In the genomic region with DNA sequence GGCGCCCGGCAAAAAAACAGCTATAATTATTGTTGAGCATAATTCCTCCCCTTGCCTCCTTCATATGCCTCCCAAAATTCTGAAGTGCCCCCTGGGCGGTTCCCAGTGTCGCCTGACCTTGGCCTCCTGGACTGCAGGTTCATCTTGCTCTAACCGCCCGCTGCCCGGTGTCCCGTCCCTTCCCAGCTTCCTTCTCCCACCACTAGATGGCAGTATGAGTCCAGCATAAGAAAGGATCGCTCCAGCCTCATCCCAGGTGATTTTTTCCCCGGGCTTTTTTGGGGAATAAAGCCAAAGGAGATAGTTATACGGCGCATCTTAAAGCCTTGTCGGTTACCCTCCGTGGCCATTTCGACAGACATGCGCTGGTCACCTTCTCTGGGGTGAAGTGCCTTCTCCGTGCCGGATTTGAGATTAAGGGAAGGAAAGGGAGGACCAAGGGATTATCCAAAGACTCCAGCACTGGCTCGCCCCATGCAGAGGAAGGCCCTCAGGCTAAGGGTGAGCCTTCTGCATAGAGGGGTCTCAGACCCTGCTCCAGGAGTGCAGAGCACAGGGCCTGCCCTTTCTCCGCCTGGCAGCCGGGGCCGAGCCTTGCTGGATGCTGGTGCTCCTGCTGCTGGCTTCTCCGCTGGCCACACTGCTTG, we compare ENCODE assay signal across 8 cellular contexts. TPM values are rescaled to one million over a fixed set of nuclear protein-coding genes. Genes with fewer than 3 reads are reported as not detected.
DNase-seq lines count a peak whose midpoint lies in the region; ATAC-seq, FAIRE-seq and TF ChIP-seq lines count a peak whose summit lies in the region.

No MANE protein-coding gene starts in this region.

- peak; percentile 28 for FAIRE-seq in H1 (lab: Jason Lieb, UNC)

- no peaks in the 10 kb centered on the region for H3K79me2 ChIP-seq in H1 (ENCODE audit: control insufficient read depth in 1 of 2, insufficient read depth in 2 of 2, low read length in 2 of 2)

- ATAC-seq in HG03066 (IDR thresholded peaks at IDR 0.05; ENCODE audit: low read depth, unreplicated experiment) (peak; percentile 68), GM21786 (IDR thresholded peaks at IDR 0.05; ENCODE audit: unreplicated experiment) (no peak)

- H2BK15ac ChIP-seq in H1 (ENCODE audit: low read length), result 0 out of 2 replicates have a peak overlapping the region, but pooled peaks have one; percentile 81

- no peak overlapping the region for H3K56ac ChIP-seq in H1 (replicated peaks; ENCODE audit: insufficient read length, low read depth, low read length)

- H2AK5ac ChIP-seq in H1 (ENCODE audit: low read depth, low read length), result no peak overlapping the region

- no peak overlapping the region for H3K14ac ChIP-seq in H1 (ENCODE audit: insufficient read length)

- H3K18ac ChIP-seq in H1 (ENCODE audit: extremely low read depth, low read length), result no peak overlapping the region

- no peaks in the 10 kb centered on the region for H3K9me3 ChIP-seq in H1 (ENCODE audit: insufficient read depth in 2 of 2, low read depth in 1 of 2, low read length in 1 of 2)

- no peak for TF ChIP-seq POLR2A in H1 (IDR thresholded peaks at IDR 0.05; ENCODE audit: control extremely low read depth in 1 of 2, low read depth in 2 of 2, low read length in 2 of 2)

- peak overlapping the region; percentile 91 for H2AFZ ChIP-seq in H1 (ENCODE audit: low read length)

- no peak for TF ChIP-seq EP300 in H1 (IDR thresholded peaks at IDR 0.05; ENCODE audit: borderline replicate concordance in 1 of 2, low read depth in 2 of 2, low read length in 2 of 2)

- no peaks in the 10 kb centered on the region for H3K36me3 ChIP-seq in H1 (ENCODE audit: control insufficient read depth in 2 of 4, insufficient read depth in 4 of 4, low read length in 3 of 4)

- WGBS in H1 (ENCODE audit: extremely low coverage in 1 of 2, insufficient coverage in 1 of 2, insufficient read length in 1 of 2, insufficient replicate concordance in 2 of 2, low coverage in 1 of 2, low lambda C conversion rate in 2 of 2, missing lambda C conversion rate in 1 of 2), 2 experiments, result 25% methylated on average over 23 of the region's 23 CpGs; no CpG with 5 or more reads in 1 of the 2 experiments

- TF ChIP-seq RAD21 in H1 (IDR thresholded peaks at IDR 0.05 in 1 of 2, conservative IDR thresholded peaks at IDR 0.05 in 1 of 2; ENCODE audit: low read depth in 2 of 2, low read length in 2 of 2), result peak; percentile 98 to 99

- DNase-seq in COLO829 (ENCODE audit: low spot score), result peak; percentile 84
- DNase-seq in NCI-H69 (lab: John Stamatoyannopoulos, UW), result peak; percentile 70
- DNase-seq in activated CD8-positive, alpha-beta memory T cell treated with anti-CD3 and anti-CD28 coated beads for 1 hour (ENCODE audit: extremely low read depth in 1 of 2, low read depth in 1 of 2), result peak; percentile 10 to 29
- peak; percentile 49 to 90 for DNase-seq in H1 (ENCODE audit: low read depth in 1 of 2, low spot score in 2 of 2)
- DNase-seq in medulla oblongata (ENCODE audit: extremely low spot score), result peak; percentile 91
- DNase-seq in stimulated activated CD8-positive, alpha-beta memory T cell treated with anti-CD3 and anti-CD28 coated beads, Interleukin-7, amount 100 ng/mL, for 24 hours (ENCODE audit: low read depth), result peak; percentile 12

- POLR2A ChIA-PET in H1 (lab: Charles Lee; ENCODE audit: partially characterized antibody), result no interaction called here

- H3K23me2 ChIP-seq in H1 (ENCODE audit: low read depth, low read length), result no peaks in the 10 kb centered on the region

- H3K4me3 ChIP-seq in H1 (ENCODE audit: extremely low read depth in 1 of 4, insufficient read depth in 2 of 4, low read depth in 3 of 4, low read length in 4 of 4), result peak overlapping the region in 3 of 4 experiments; percentile 12 to 44 (median 34); a peak in 5 of 8 replicates

- no peak overlapping the region for H3K4ac ChIP-seq in H1 (replicated peaks; ENCODE audit: insufficient read length, low read depth, low read length)

- no peaks in the 10 kb centered on the region for H3K79me1 ChIP-seq in H1 (ENCODE audit: low read depth, low read length)

- no peak overlapping the region for H2BK120ac ChIP-seq in H1 (replicated peaks; ENCODE audit: low read depth, low read length)

- H4K20me1 ChIP-seq in H1 (replicated peaks in 1 of 2; ENCODE audit: control insufficient read depth in 1 of 2, insufficient read depth in 2 of 2, low read length in 2 of 2), result no peaks in the 10 kb centered on the region

- H4K91ac ChIP-seq in H1 (replicated peaks; ENCODE audit: insufficient read length, low read length), result no peak overlapping the region

- H2BK5ac ChIP-seq in H1 (ENCODE audit: low read depth, low read length), result 0 out of 2 replicates have a peak overlapping the region, but pooled peaks have one; percentile 24

- no peak overlapping the region for H3K9ac ChIP-seq in H1 (replicated peaks in 1 of 4; ENCODE audit: extremely low read depth in 1 of 4, low read depth in 3 of 4, low read length in 3 of 4)

- H4K5ac ChIP-seq in H1 (ENCODE audit: insufficient read length, low read depth, low read length), result no peak overlapping the region

- peak overlapping the region; percentile 7 to 61; a peak in 3 of 4 replicates for H3K4me2 ChIP-seq in H1 (ENCODE audit: insufficient read depth in 1 of 2, low read depth in 2 of 2, low read length in 2 of 2)

- H3K4me1 ChIP-seq in H1 (replicated peaks in 1 of 4; ENCODE audit: control insufficient read depth in 3 of 4, insufficient read depth in 4 of 4, low read length in 3 of 4), result peaks cover 0 to 5% (median 2%) of the 10 kb centered on the region in 4 experiments; a peak in 3 of 7 replicates

- no peak overlapping the region for H4K8ac ChIP-seq in H1 (ENCODE audit: extremely low read depth, insufficient read depth, low read length)

- peak overlapping the region; percentile 27; the same call in 1 of the 2 replicates for H2BK12ac ChIP-seq in H1 (ENCODE audit: low read depth, low read length)

- H3K23ac ChIP-seq in H1 (ENCODE audit: insufficient read length), result no peak overlapping the region

- H2BK20ac ChIP-seq in H1 (ENCODE audit: low read length), result peak overlapping the region; percentile 32; the same call in 1 of the 2 replicates

- peak; percentile 85 to 93 (median 88) for TF ChIP-seq CTCF in H1 (IDR thresholded peaks at IDR 0.05; ENCODE audit: control extremely low read depth in 1 of 3, insufficient read depth in 1 of 3, low read depth in 1 of 3, low read length in 3 of 3)

- CTCF ChIA-PET in H1 (lab: Charles Lee; ENCODE audit: partially characterized antibody), result interaction anchor here (0.7 to 3.0 kb wide), 39 partner anchors 10 to 575 kb away, joined by 3 to 26 read pairs (median 5); no protein-coding TSS in a partner anchor

- peaks cover 0 to 3% (median 0%) of the 10 kb centered on the region in 4 experiments; a peak in 2 of 7 replicates for H3K27me3 ChIP-seq in H1 (replicated peaks in 1 of 4; ENCODE audit: control insufficient read depth in 3 of 4, extremely low read depth in 1 of 4, insufficient read depth in 3 of 4, low read length in 3 of 4)

- no peak overlapping the region for H3K27ac ChIP-seq in H1 (ENCODE audit: low read depth, low read length)

TF ChIP-seq in H1, 55 proteins besides CTCF, POLR2A, EP300 and RAD21:
- TF ChIP-seq TBP (IDR thresholded peaks at IDR 0.05; ENCODE audit: low read depth, low read length) (no peak), KDM1A (IDR thresholded peaks at IDR 0.05; ENCODE audit: borderline replicate concordance, low read length) (no peak), TAF7 (optimal IDR thresholded peaks at IDR 0.05; ENCODE audit: borderline replicate concordance, low read depth, low read length) (no peak), SUZ12 (IDR thresholded peaks at IDR 0.05; ENCODE audit: low read length) (no peak), CEBPB (IDR thresholded peaks at IDR 0.05; ENCODE audit: low read depth, low read length) (0 out of 2 replicates have a peak, but pooled peaks have one; percentile 22)
- TF ChIP-seq, protein P1, sequence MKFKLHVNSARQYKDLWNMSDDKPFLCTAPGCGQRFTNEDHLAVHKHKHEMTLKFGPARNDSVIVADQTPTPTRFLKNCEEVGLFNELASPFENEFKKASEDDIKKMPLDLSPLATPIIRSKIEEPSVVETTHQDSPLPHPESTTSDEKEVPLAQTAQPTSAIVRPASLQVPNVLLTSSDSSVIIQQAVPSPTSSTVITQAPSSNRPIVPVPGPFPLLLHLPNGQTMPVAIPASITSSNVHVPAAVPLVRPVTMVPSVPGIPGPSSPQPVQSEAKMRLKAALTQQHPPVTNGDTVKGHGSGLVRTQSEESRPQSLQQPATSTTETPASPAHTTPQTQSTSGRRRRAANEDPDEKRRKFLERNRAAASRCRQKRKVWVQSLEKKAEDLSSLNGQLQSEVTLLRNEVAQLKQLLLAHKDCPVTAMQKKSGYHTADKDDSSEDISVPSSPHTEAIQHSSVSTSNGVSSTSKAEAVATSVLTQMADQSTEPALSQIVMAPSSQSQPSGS (IDR thresholded peaks at IDR 0.05; ENCODE audit: low read length), result no peak; the same call in 1 of the 2 replicates

RNA-seq across cellular contexts. Expression of a gene that starts 45.8 kb away (rescaled TPM):
- 267 and 274 TPM in 2 replicates for total RNA-seq in H1 (2021; fragmentation: NEBNext Ultra II Directional; extraction: Animal tissue kit (Norgen Biotek cat#: 25700))
- 206 and 251 TPM in 2 replicates for polyA plus RNA-seq in H1 (2011; rRNA removed)
- polyA plus RNA-seq in H1 (2011; cell fraction: cytosol; rRNA removed), result 276 TPM
- 182 TPM for polyA plus RNA-seq in H1 (2011; cell fraction: nucleus; rRNA removed)
- polyA plus RNA-seq in H1 (2012, experiment 1 of 2), result 251 to 314 TPM (median 271 TPM) in 4 replicates
- 66.5 TPM for polyA plus RNA-seq in H1 (2012, experiment 2 of 2)
- polyA plus RNA-seq in H1 (2013, experiment 1 of 2), result 261 TPM
- 258 TPM for polyA plus RNA-seq in H1 (2013, experiment 2 of 2)
- polyA minus RNA-seq in H1 (2011; rRNA and poly(A)+ RNA removed), result 233 and 288 TPM in 2 replicates
- 376 TPM for polyA minus RNA-seq in H1 (2011; cell fraction: cytosol; rRNA and poly(A)+ RNA removed)
- polyA minus RNA-seq in H1 (2011; cell fraction: nucleus; rRNA and poly(A)+ RNA removed), result 505 TPM

Comparison
In these comparisons a context has a peak if more than half of its experiments do, and no peak if none do; other contexts are left out.
1. DNase-seq: peak in every context shown above with its lines; median percentile 91 in medulla oblongata; 84 in COLO829; 70 in NCI-H69; 70 in H1; 20 in activated CD8-positive, alpha-beta memory T cell treated with anti-CD3 and anti-CD28 coated beads for 1 hour; 12 in stimulated activated CD8-positive, alpha-beta memory T cell treated with anti-CD3 and anti-CD28 coated beads, Interleukin-7, amount 100 ng/mL, for 24 hours.